17 cellular contexts compared by ENCODE assay signal in the genomic region with DNA sequence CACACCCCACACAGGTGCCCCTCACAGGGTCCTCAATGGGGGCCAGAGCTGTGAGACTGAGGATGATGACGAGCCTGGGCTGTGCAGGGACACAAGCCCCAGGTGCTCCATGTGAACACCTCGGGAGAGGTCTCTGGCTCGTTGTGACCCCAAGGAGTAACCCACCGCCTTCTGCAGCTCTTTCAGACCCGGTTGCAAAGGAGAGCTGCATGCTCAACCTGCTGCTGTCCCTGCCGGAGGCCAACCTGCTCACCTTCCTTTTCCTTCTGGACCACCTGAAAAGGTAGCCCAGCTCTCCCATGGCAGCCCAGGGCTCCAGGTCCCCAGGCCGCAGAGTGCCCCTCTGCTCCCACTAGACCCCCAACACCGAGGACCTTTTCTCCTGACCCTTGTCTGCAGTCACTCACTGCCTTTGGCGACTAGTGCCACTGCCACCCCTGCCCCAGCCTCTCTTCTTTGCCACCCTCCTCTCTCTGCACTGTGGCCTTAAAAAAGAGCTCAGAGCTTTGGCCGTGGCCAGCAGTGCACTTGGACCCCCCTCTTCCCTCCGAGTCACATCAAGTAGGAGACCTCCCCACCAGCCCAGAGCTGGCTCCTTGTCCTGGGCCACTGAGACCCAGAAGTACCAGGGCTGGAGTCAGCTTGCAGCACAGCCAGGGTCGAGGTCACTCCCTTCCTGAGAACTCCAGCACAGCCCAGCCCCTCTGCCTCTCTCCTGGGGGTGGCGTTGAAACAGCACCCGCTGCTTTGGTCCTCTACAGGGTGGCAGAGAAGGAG.
DNase-seq lines count a peak whose midpoint lies in the region; ATAC-seq and TF ChIP-seq lines count a peak whose summit lies in the region.
"Had no signal": no experiment of that assay in that cellular context is flagged by ENCODE, and none has a peak within 500 bp of the region (broad histone marks: within the 10 kb centered on the region; RNA-seq: fewer than 3 reads in every experiment).

No MANE protein-coding gene starts in this region.

- no peaks in the 10 kb centered on the region for H3K27me3 ChIP-seq in right cardiac atrium (ENCODE audit: control insufficient read depth, insufficient read depth)
- H3K27me3 ChIP-seq in neural progenitor cell = no peaks in the 10 kb centered on the region

- intact Hi-C loops in right cardiac atrium (cut with DNase I) (loop anchor here in 2 of 4 donors (5.0 to 10.0 kb wide), 4 partner anchors 71 to 281 kb away; no protein-coding TSS in a partner anchor), Right ventricle myocardium superior (cut with DNase I) (loop anchor here (2.0 kb wide), 1 partner anchor 225 kb away; no protein-coding TSS in a partner anchor), left colon (cut with DNase I, micrococcal nuclease) (loop anchor here in 1 of 2 donors (10.0 kb wide), 1 partner anchor 71 kb away; no protein-coding TSS in a partner anchor)

- ATAC-seq in right cardiac atrium = peak; percentile 19 to 22
- no peak for ATAC-seq in Right ventricle myocardium superior (ENCODE audit: poor library complexity)
- ATAC-seq in effector memory CD8-positive, alpha-beta T cell (replicated peaks) = no peak
- ATAC-seq in HG02623 (IDR thresholded peaks at IDR 0.05; ENCODE audit: unreplicated experiment) = no peak
- ATAC-seq in left colon = no peak
- ATAC-seq: HepG2, Right ventricle myocardium inferior had no signal

- no peak overlapping the region for H3K4me2 ChIP-seq in neural progenitor cell
- H3K4me2 ChIP-seq: KMS-11 had no signal

- H2AFZ ChIP-seq in neural progenitor cell (replicated peaks) = no peak overlapping the region

- H3K4me3 ChIP-seq in right cardiac atrium (ENCODE audit: low read length) (no peak overlapping the region), neural progenitor cell (no peak overlapping the region), coronary artery (no peak overlapping the region)

- no peak for TF ChIP-seq CTCF in neural progenitor cell (IDR thresholded peaks at IDR 0.05)
- no peak for TF ChIP-seq CTCF in coronary artery (IDR thresholded peaks at IDR 0.05)

- H3K27me3 Mint-ChIP-seq in effector memory CD8-positive, alpha-beta T cell = no peaks in the 10 kb centered on the region
- peaks cover 3% of the 10 kb centered on the region for H3K27me3 Mint-ChIP-seq in neural progenitor cell (ENCODE audit: insufficient read depth, low read depth)

- H3K4me1 Mint-ChIP-seq in effector memory CD8-positive, alpha-beta T cell (ENCODE audit: low read depth in 2 of 2) = peaks cover 0 to 4% of the 10 kb centered on the region in 2 donors
- H3K4me1 Mint-ChIP-seq in neural progenitor cell = peaks cover 7% of the 10 kb centered on the region

- H3K27ac ChIP-seq in right cardiac atrium (ENCODE audit: low read length) (no peak overlapping the region), neural progenitor cell (no peak overlapping the region), coronary artery (no peak overlapping the region)
- H3K27ac ChIP-seq: C4-2B, KMS-11 had no signal

- H3K79me2 ChIP-seq in neural progenitor cell (ENCODE audit: low read depth) = no peaks in the 10 kb centered on the region

- no peaks in the 10 kb centered on the region for H3K36me3 ChIP-seq in neural progenitor cell

- no peak overlapping the region for H3K9ac ChIP-seq in neural progenitor cell
- H3K9ac ChIP-seq: KMS-11 had no signal

- H3F3A ChIP-seq in neural progenitor cell (ENCODE audit: low read depth) = no peaks in the 10 kb centered on the region

- peak overlapping the region; percentile 72 to 82 for H3K27ac Mint-ChIP-seq in effector memory CD8-positive, alpha-beta T cell
- peak overlapping the region; percentile 57 for H3K27ac Mint-ChIP-seq in neural progenitor cell

- no peaks in the 10 kb centered on the region for H3K4me1 ChIP-seq in right cardiac atrium (ENCODE audit: control insufficient read depth, insufficient read depth, low read length)
- H3K4me1 ChIP-seq in neural progenitor cell = no peaks in the 10 kb centered on the region

- peaks cover 17% of the 10 kb centered on the region for H3K36me3 Mint-ChIP-seq in effector memory CD8-positive, alpha-beta T cell (ENCODE audit: insufficient read depth)
- peaks cover 3% of the 10 kb centered on the region for H3K36me3 Mint-ChIP-seq in neural progenitor cell

- H4K20me1 ChIP-seq in neural progenitor cell (ENCODE audit: low read depth) = no peaks in the 10 kb centered on the region

- no peaks in the 10 kb centered on the region for H3K9me3 Mint-ChIP-seq in effector memory CD8-positive, alpha-beta T cell
- no peaks in the 10 kb centered on the region for H3K9me3 Mint-ChIP-seq in neural progenitor cell

- H3K4me3 Mint-ChIP-seq in effector memory CD8-positive, alpha-beta T cell = no peak overlapping the region
- H3K4me3 Mint-ChIP-seq in neural progenitor cell = no peak overlapping the region

- H3K9me3 ChIP-seq in right cardiac atrium (ENCODE audit: control insufficient read depth, low read length) = no peaks in the 10 kb centered on the region
- H3K9me3 ChIP-seq in neural progenitor cell (ENCODE audit: low read depth) = no peaks in the 10 kb centered on the region

- 87% methylated on average over 14 of the region's 14 CpGs for WGBS in right cardiac atrium

- DNase-seq in right cardiac atrium (peak in 1 of 3 donors; percentile 51), Right ventricle myocardium superior (no peak), neural progenitor cell (ENCODE audit: low spot score) (no peak), NCI-H1417 (lab: John Stamatoyannopoulos, UW) (no peak), coronary artery (ENCODE audit: low spot score) (no peak), left colon (no peak)
- no peak for DNase-seq in effector memory CD8-positive, alpha-beta T cell
- DNase-seq: GF-D8, NCI-H1048, NCI-H146, NCI-H2081 treated with DMSO at 0.1 percent for 48 hours, NCI-H510A treated with DMSO at 0.1 percent for 48 hours had no signal

Comparison
In these comparisons a context has a peak if more than half of its experiments do, and no peak if none do; other contexts are left out.
1. ATAC-seq: peak in right cardiac atrium (2 of 2); none in Right ventricle myocardium superior (single experiment), effector memory CD8-positive, alpha-beta T cell (single experiment), HG02623 (single experiment) and left colon (single experiment).